1 cellular context compared by ENCODE assay signal in genomic region chr20:62378215-62378614, GRCh38.
TF ChIP-seq lines count a peak whose summit lies in the region.

No MANE protein-coding gene starts in this region.

TF ChIP-seq in H1, 55 proteins besides CTCF, POLR2A, EP300 and RAD21:
- TF ChIP-seq TCF12 (IDR thresholded peaks at IDR 0.05; ENCODE audit: low read depth, low read length) (no peak), CREB1 (IDR thresholded peaks at IDR 0.05) (no peak), MAX (IDR thresholded peaks at IDR 0.05) (peak; percentile 29; the same call in 1 of the 2 replicates), POU5F1 (IDR thresholded peaks at IDR 0.05; ENCODE audit: low read depth, low read length) (no peak), E2F6 (IDR thresholded peaks at IDR 0.05) (peak; percentile 78), CTBP2 (IDR thresholded peaks at IDR 0.05; ENCODE audit: borderline replicate concordance, insufficient read depth, insufficient read length, low read length) (no peak)
